In the genomic region with DNA sequence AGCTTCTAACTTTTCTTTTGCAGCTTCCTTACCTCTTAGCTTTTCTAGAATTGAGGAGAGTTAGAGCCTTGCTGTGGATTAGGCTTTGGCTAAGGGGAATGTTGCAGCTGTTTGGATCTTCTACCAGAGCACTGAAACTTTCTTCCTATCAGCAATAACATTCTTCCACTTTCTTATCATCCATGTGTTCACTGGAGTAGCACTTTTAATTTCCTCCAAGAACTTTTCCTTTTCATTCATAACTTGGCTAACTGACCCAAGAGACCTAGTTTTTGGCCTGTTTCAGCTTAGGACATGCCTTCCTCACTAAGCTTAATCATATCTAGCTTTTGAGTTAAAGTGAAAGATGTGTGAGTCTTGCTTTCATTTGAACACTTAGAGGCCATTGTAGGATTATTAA, we compare ENCODE assay signal across 20 cellular contexts. TPM values are rescaled to one million over a fixed set of nuclear protein-coding genes. Genes with fewer than 3 reads are reported as not detected.
DNase-seq lines count a peak whose midpoint lies in the region; ATAC-seq, FAIRE-seq and TF ChIP-seq lines count a peak whose summit lies in the region.
"Had no signal": no experiment of that assay in that cellular context is flagged by ENCODE, and none has a peak within 500 bp of the region (broad histone marks: within the 10 kb centered on the region; RNA-seq: fewer than 3 reads in every experiment).

No MANE protein-coding gene starts in this region.

- peak overlapping the region; percentile 20 for H3K27ac Mint-ChIP-seq in activated naive CD4-positive, alpha-beta T cell treated with anti-CD3 and anti-CD28 coated beads, Interleukin-2, amount 50 U/mL, for 24 hours
- H3K27ac Mint-ChIP-seq in activated naive CD4-positive, alpha-beta T cell treated with anti-CD3 and anti-CD28 coated beads, Interleukin-2, amount 10 ng/mL, durations not matched to agents 7 days and 5 days: no peak overlapping the region
- H3K27ac Mint-ChIP-seq: B cell, IgD-negative memory B cell had no signal

- no peak overlapping the region for H3K9ac ChIP-seq in skeletal muscle tissue (ENCODE audit: low read depth in 1 of 3, low read length in 3 of 3)

- TF ChIP-seq POLR2A in heart left ventricle (IDR thresholded peaks at IDR 0.05): no peak

- H3K9me3 Mint-ChIP-seq in activated naive CD4-positive, alpha-beta T cell treated with anti-CD3 and anti-CD28 coated beads, Interleukin-2, amount 50 U/mL, for 24 hours: no peaks in the 10 kb centered on the region
- peaks cover 7% of the 10 kb centered on the region for H3K9me3 Mint-ChIP-seq in activated naive CD4-positive, alpha-beta T cell treated with anti-CD3 and anti-CD28 coated beads, Interleukin-2, amount 10 ng/mL, durations not matched to agents 7 days and 5 days

- H3K27ac ChIP-seq in heart left ventricle (peak overlapping the region in 11 of 12 donors; percentile 12 to 80 (median 53)), mesodermal cell (ENCODE audit: low read depth, low read length, severe bottlenecking) (peak overlapping the region; percentile 55), skeletal muscle tissue (ENCODE audit: low read depth, low read length) (peak overlapping the region; percentile 46)
- H3K27ac ChIP-seq: 22Rv1 had no signal

- H3K36me3 ChIP-seq in heart left ventricle: peaks cover 0 to 39% (median 23%) of the 10 kb centered on the region in 9 donors
- peaks cover 45% of the 10 kb centered on the region for H3K36me3 ChIP-seq in mesodermal cell (ENCODE audit: control insufficient read depth, insufficient read depth, low read length)
- peaks cover 7 to 11% (median 7%) of the 10 kb centered on the region in 3 donors for H3K36me3 ChIP-seq in skeletal muscle tissue (ENCODE audit: control insufficient read depth in 3 of 3, insufficient read depth in 3 of 3, low read length in 3 of 3)

- H3K4me3 ChIP-seq in heart left ventricle (peak overlapping the region in 1 of 12 donors; percentile 2), mesodermal cell (ENCODE audit: extremely low read depth, insufficient read depth, low read length, poor library complexity, severe bottlenecking) (no peak overlapping the region), skeletal muscle tissue (ENCODE audit: low read length in 3 of 3) (no peak overlapping the region)

- CTCF ChIA-PET in activated naive CD4-positive, alpha-beta T cell treated with anti-CD3 and anti-CD28 coated beads, Interleukin-2, amount 10 ng/mL, durations not matched to agents 7 days and 5 days (lab: Charles Lee): interaction anchor here (0.9 kb wide), 1 partner anchor 9 kb away, joined by 3 read pairs; no protein-coding TSS in a partner anchor

- H3K27me3 ChIP-seq in heart left ventricle (no peaks in the 10 kb centered on the region), skeletal muscle tissue (ENCODE audit: control insufficient read depth in 3 of 3, insufficient read depth in 3 of 3, low read length in 3 of 3) (no peaks in the 10 kb centered on the region)

- peak; percentile 32 to 53 (median 46) for ATAC-seq in heart left ventricle

- no peak for FAIRE-seq in HTR-8/SVneo (lab: Jason Lieb, UNC)

- no peak overlapping the region for H3K4me3 Mint-ChIP-seq in activated naive CD4-positive, alpha-beta T cell treated with anti-CD3 and anti-CD28 coated beads, Interleukin-2, amount 50 U/mL, for 24 hours
- no peak overlapping the region for H3K4me3 Mint-ChIP-seq in activated naive CD4-positive, alpha-beta T cell treated with anti-CD3 and anti-CD28 coated beads, Interleukin-2, amount 10 ng/mL, durations not matched to agents 7 days and 5 days
- H3K4me3 Mint-ChIP-seq: B cell, IgD-negative memory B cell had no signal

- H3K4me1 Mint-ChIP-seq in activated naive CD4-positive, alpha-beta T cell treated with anti-CD3 and anti-CD28 coated beads, Interleukin-2, amount 50 U/mL, for 24 hours: peaks cover 11% of the 10 kb centered on the region
- H3K4me1 Mint-ChIP-seq in activated naive CD4-positive, alpha-beta T cell treated with anti-CD3 and anti-CD28 coated beads, Interleukin-2, amount 10 ng/mL, durations not matched to agents 7 days and 5 days: no peaks in the 10 kb centered on the region
- H3K4me1 Mint-ChIP-seq: B cell had no signal

- H3K9me3 ChIP-seq in heart left ventricle (peaks cover 0 to 15% (median 0%) of the 10 kb centered on the region in 12 donors), mesodermal cell (ENCODE audit: control insufficient read depth, low read length) (no peaks in the 10 kb centered on the region), skeletal muscle tissue (ENCODE audit: control insufficient read depth in 3 of 3, low read length in 3 of 3) (no peaks in the 10 kb centered on the region)

- no peak for DNase-seq in activated naive CD4-positive, alpha-beta T cell treated with anti-CD3 and anti-CD28 coated beads, Interleukin-2, amount 10 ng/mL, durations not matched to agents 7 days and 5 days
- DNase-seq in heart left ventricle (no peak), inferior parietal cortex (ENCODE audit: extremely low spot score) (no peak), HTR-8/SVneo (ENCODE audit: insufficient read length, low spot score) (no peak), NCI-H1930 (lab: John Stamatoyannopoulos, UW) (no peak)
- DNase-seq: DMS79 treated with DMSO at 0.1 percent for 48 hours, H7, Karpas-422, NCI-H1092, NCI-H146, NCI-H2081, NCI-H2171 treated with DMSO at 0.1 percent for 48 hours, NCI-H446 treated with DMSO at 0.1 percent for 48 hours, NCI-H69 had no signal

- no peak for TF ChIP-seq CTCF in heart left ventricle (IDR thresholded peaks at IDR 0.05)

- H3K4me1 ChIP-seq in heart left ventricle: peaks cover 0 to 18% (median 11%) of the 10 kb centered on the region in 12 donors
- H3K4me1 ChIP-seq in mesodermal cell (ENCODE audit: control insufficient read depth, insufficient read depth, low read length, poor library complexity, severe bottlenecking): peaks cover 6% of the 10 kb centered on the region
- peaks cover 0 to 3% (median 0%) of the 10 kb centered on the region in 3 donors for H3K4me1 ChIP-seq in skeletal muscle tissue (ENCODE audit: control insufficient read depth in 3 of 3, insufficient read depth in 3 of 3, low read length in 3 of 3)

- peaks cover 39% of the 10 kb centered on the region for H3K36me3 Mint-ChIP-seq in activated naive CD4-positive, alpha-beta T cell treated with anti-CD3 and anti-CD28 coated beads, Interleukin-2, amount 50 U/mL, for 24 hours
- peaks cover 34% of the 10 kb centered on the region for H3K36me3 Mint-ChIP-seq in activated naive CD4-positive, alpha-beta T cell treated with anti-CD3 and anti-CD28 coated beads, Interleukin-2, amount 10 ng/mL, durations not matched to agents 7 days and 5 days

- intact Hi-C loops in heart left ventricle (cut with DNase I): no loop called here

- no peaks in the 10 kb centered on the region for H3K27me3 Mint-ChIP-seq in activated naive CD4-positive, alpha-beta T cell treated with anti-CD3 and anti-CD28 coated beads, Interleukin-2, amount 50 U/mL, for 24 hours
- H3K27me3 Mint-ChIP-seq in activated naive CD4-positive, alpha-beta T cell treated with anti-CD3 and anti-CD28 coated beads, Interleukin-2, amount 10 ng/mL, durations not matched to agents 7 days and 5 days: no peaks in the 10 kb centered on the region
- H3K27me3 Mint-ChIP-seq: B cell, IgD-negative memory B cell had no signal

RNA-seq across cellular contexts. Expression of a gene that starts 19.6 kb away (rescaled TPM):
- total RNA-seq in heart left ventricle (10 to 100 TPM in 1 of 9 donors, 1 to 10 TPM in 8; 5.5 to 10.0 (median 6.8) TPM), skeletal muscle tissue (14.1 TPM)
- polyA plus RNA-seq in heart left ventricle: 1 to 10 TPM; 4.9 to 6.2 TPM
- polyA plus RNA-seq in mesodermal cell (2013, experiment 1 of 2): 29.1 TPM
- polyA plus RNA-seq in mesodermal cell (2013, experiment 2 of 2): 29.9 TPM
